In the genomic region with DNA sequence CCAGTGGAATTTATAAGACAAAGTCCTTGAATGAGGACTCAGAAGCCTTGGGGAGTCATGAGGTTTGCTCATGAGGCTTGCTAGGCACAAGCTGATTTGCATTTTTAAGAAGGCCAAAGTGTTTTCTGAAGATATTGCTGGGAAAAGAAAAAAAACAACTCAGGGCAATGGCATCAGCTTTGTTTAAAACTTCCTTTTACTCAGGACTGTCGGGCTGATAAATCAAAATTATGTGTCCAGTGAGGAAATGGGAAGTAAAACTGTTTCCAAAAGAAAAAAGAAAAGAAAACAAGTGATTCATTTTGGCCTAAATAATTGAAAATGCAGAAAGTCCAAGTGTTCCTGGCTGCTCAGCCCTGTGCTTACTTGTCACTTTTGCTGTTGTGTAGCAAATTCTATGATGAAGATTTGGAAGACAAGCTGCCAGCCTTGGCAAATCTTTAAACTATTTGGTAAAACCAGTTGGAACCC, we compare ENCODE assay signal across 14 cellular contexts.
DNase-seq lines count a peak whose midpoint lies in the region; ATAC-seq, FAIRE-seq and TF ChIP-seq lines count a peak whose summit lies in the region.
"Had no signal": no experiment of that assay in that cellular context is flagged by ENCODE, and none has a peak within 500 bp of the region (broad histone marks: within the 10 kb centered on the region; RNA-seq: fewer than 3 reads in every experiment).

No MANE protein-coding gene starts in this region.

- peak; percentile 72 for FAIRE-seq in endothelial cell of umbilical vein (lab: Jason Lieb, UNC)

- dilution Hi-C loops in endothelial cell of umbilical vein (cut with MboI; ENCODE audit: extremely low pct_ligation_motif_present, low sequenced_read_pairs) = no loop called here

- CTCF ChIA-PET in endothelial cell of umbilical vein (lab: Charles Lee) = interaction anchor here (0.7 to 2.2 kb wide), 9 partner anchors 12 to 286 kb away, joined by 3 to 9 read pairs (median 4); no protein-coding TSS in a partner anchor

- intact Hi-C loops in endothelial cell of umbilical vein (cut with micrococcal nuclease) = loop anchor here (1.0 to 10.0 kb wide), 2 partner anchors 129 to 253 kb away; no protein-coding TSS in a partner anchor

- TF ChIP-seq EP300 in suprapubic skin (IDR thresholded peaks at IDR 0.05) = no peak

- peaks cover 17% of the 10 kb centered on the region for H3K27me3 Mint-ChIP-seq in activated naive CD8-positive, alpha-beta T cell treated with anti-CD3 and anti-CD28 coated beads for 36 hours

- H3K9me3 ChIP-seq in GM23248 (ENCODE audit: low read depth) = no peaks in the 10 kb centered on the region
- H3K9me3 ChIP-seq in endothelial cell of umbilical vein (replicated peaks; ENCODE audit: control insufficient read depth, insufficient read depth, low read length) = no peaks in the 10 kb centered on the region
- no peaks in the 10 kb centered on the region for H3K9me3 ChIP-seq in suprapubic skin
- H3K9me3 ChIP-seq: uterus had no signal

- peaks cover 20% of the 10 kb centered on the region for H3F3A ChIP-seq in GM23248 (ENCODE audit: insufficient read depth)

- in situ Hi-C loops in GM23248 (cut with MboI) = no loop called here

- peak; percentile 43 for DNase-seq in GM23248
- peak; percentile 94 for DNase-seq in endothelial cell of umbilical vein (ENCODE audit: low read depth, low spot score)
- DNase-seq in lung microvascular endothelial cell (ENCODE audit: low read depth in 2 of 2) = peak; percentile 13 to 57
- DNase-seq in suprapubic skin (ENCODE audit: low spot score in 2 of 2) = peak in 1 of 2 donors; percentile 62
- no peak for DNase-seq in activated naive CD8-positive, alpha-beta T cell treated with anti-CD3 and anti-CD28 coated beads for 36 hours
- DNase-seq: activated CD4-positive, alpha-beta T cell treated with anti-CD3 and anti-CD28 coated beads, Interleukin-2, amount 50 U/mL, for 4 hours; NCI-H2029 treated with DMSO at 0.1 percent for 48 hours; NCI-H774; stimulated activated CD4-positive, alpha-beta T cell treated with anti-CD3 and anti-CD28 coated beads, Interleukin-4, amount 100 ng/mL, for 24 hours; uterus had no signal

- no peaks in the 10 kb centered on the region for H3K9me2 ChIP-seq in GM23248 (ENCODE audit: insufficient read depth)

- no peak overlapping the region for H3K4me3 Mint-ChIP-seq in activated naive CD8-positive, alpha-beta T cell treated with anti-CD3 and anti-CD28 coated beads for 36 hours
- H3K4me3 Mint-ChIP-seq: activated T-helper 17 cell treated with anti-CD3 and anti-CD28 coated beads, Interleukin-2, amount 50 U/mL, for 72 hours; stimulated activated effector memory CD8-positive, alpha-beta T cell treated with anti-CD3 and anti-CD28 coated beads, Interleukin-12 subunit alpha, Interleukin-12 subunit beta, amount 100 ng/mL, for 72 hours had no signal

- H3K27me3 ChIP-seq in GM23248 (replicated peaks; ENCODE audit: insufficient read depth) (no peaks in the 10 kb centered on the region), endothelial cell of umbilical vein (ENCODE audit: control insufficient read depth in 2 of 2, insufficient read depth in 2 of 2, low read length in 2 of 2) (no peaks in the 10 kb centered on the region), suprapubic skin (no peaks in the 10 kb centered on the region)
- H3K27me3 ChIP-seq: uterus had no signal

- no TSS peak for BruUV-seq in endothelial cell of umbilical vein (replicated peaks; lab: Mats Ljungman, UMichigan)

- no peaks in the 10 kb centered on the region for H3K4me1 Mint-ChIP-seq in activated naive CD8-positive, alpha-beta T cell treated with anti-CD3 and anti-CD28 coated beads for 36 hours
- H3K4me1 Mint-ChIP-seq: activated T-helper 17 cell treated with anti-CD3 and anti-CD28 coated beads, Interleukin-2, amount 50 U/mL, for 72 hours; stimulated activated effector memory CD8-positive, alpha-beta T cell treated with anti-CD3 and anti-CD28 coated beads, Interleukin-12 subunit alpha, Interleukin-12 subunit beta, amount 100 ng/mL, for 72 hours had no signal

- H3K4me3 ChIP-seq in GM23248 (no peak overlapping the region), endothelial cell of umbilical vein (replicated peaks in 1 of 3; ENCODE audit: insufficient read depth in 1 of 3, low read depth in 1 of 3, low read length in 3 of 3) (no peak overlapping the region), suprapubic skin (no peak overlapping the region)
- H3K4me3 ChIP-seq: uterus had no signal

- H3K27ac ChIP-seq in GM23248 = no peak overlapping the region
- H3K27ac ChIP-seq in endothelial cell of umbilical vein (ENCODE audit: insufficient read depth, low read depth, low read length) = peak overlapping the region; percentile 34
- H3K27ac ChIP-seq in suprapubic skin = peak overlapping the region; percentile 14

- WGBS in GM23248 (ENCODE audit: low coverage in 1 of 2, low lambda C conversion rate in 2 of 2, missing lambda C conversion rate in 2 of 2), 2 experiments = 11 to 14% methylated on average over 1 of the region's 1 CpG
- 44% methylated on average over 1 of the region's 1 CpG for WGBS in suprapubic skin

- TF ChIP-seq CTCF in endothelial cell of umbilical vein (IDR thresholded peaks at IDR 0.05; ENCODE audit: extremely low read depth in 1 of 2, insufficient read depth in 1 of 2, low read depth in 1 of 2, low read length in 2 of 2) (no peak), suprapubic skin (IDR thresholded peaks at IDR 0.05) (no peak)

- H3K27ac Mint-ChIP-seq in activated naive CD8-positive, alpha-beta T cell treated with anti-CD3 and anti-CD28 coated beads for 36 hours = no peak overlapping the region
- H3K27ac Mint-ChIP-seq: activated T-helper 17 cell treated with anti-CD3 and anti-CD28 coated beads, Interleukin-2, amount 50 U/mL, for 72 hours; stimulated activated effector memory CD8-positive, alpha-beta T cell treated with anti-CD3 and anti-CD28 coated beads, Interleukin-12 subunit alpha, Interleukin-12 subunit beta, amount 100 ng/mL, for 72 hours had no signal

- H3K9me3 Mint-ChIP-seq in activated naive CD8-positive, alpha-beta T cell treated with anti-CD3 and anti-CD28 coated beads for 36 hours = peaks cover 1% of the 10 kb centered on the region
- H3K9me3 Mint-ChIP-seq: activated T-helper 17 cell treated with anti-CD3 and anti-CD28 coated beads, Interleukin-2, amount 50 U/mL, for 72 hours had no signal

- H3K4me2 ChIP-seq in GM23248 (ENCODE audit: unreplicated experiment) = peak overlapping the region; percentile 29
- peak overlapping the region; percentile 35 for H3K4me2 ChIP-seq in endothelial cell of umbilical vein (ENCODE audit: insufficient read depth, low read length)

- no peaks in the 10 kb centered on the region for H3K36me3 Mint-ChIP-seq in activated naive CD8-positive, alpha-beta T cell treated with anti-CD3 and anti-CD28 coated beads for 36 hours
- H3K36me3 Mint-ChIP-seq: stimulated activated effector memory CD8-positive, alpha-beta T cell treated with anti-CD3 and anti-CD28 coated beads, Interleukin-12 subunit alpha, Interleukin-12 subunit beta, amount 100 ng/mL, for 72 hours had no signal

- H3K9ac ChIP-seq in GM23248 (no peak overlapping the region), endothelial cell of umbilical vein (replicated peaks; ENCODE audit: extremely low read depth, insufficient read depth, low read length) (no peak overlapping the region)

- H3K79me2 ChIP-seq in GM23248 (ENCODE audit: insufficient read depth) (no peaks in the 10 kb centered on the region), endothelial cell of umbilical vein (ENCODE audit: control insufficient read depth, insufficient read depth, low read length) (no peaks in the 10 kb centered on the region)

- TF ChIP-seq POLR2A in endothelial cell of umbilical vein (IDR thresholded peaks at IDR 0.05; ENCODE audit: low read depth, low read length) (peak; percentile 27), suprapubic skin (IDR thresholded peaks at IDR 0.05) (no peak)

- H3K36me3 ChIP-seq in GM23248 (ENCODE audit: low read depth) (no peaks in the 10 kb centered on the region), endothelial cell of umbilical vein (ENCODE audit: control insufficient read depth in 2 of 2, extremely low read depth in 1 of 2, insufficient read depth in 2 of 2, low read length in 2 of 2) (no peaks in the 10 kb centered on the region), suprapubic skin (no peaks in the 10 kb centered on the region)
- H3K36me3 ChIP-seq: uterus had no signal

- H3K9me1 ChIP-seq in endothelial cell of umbilical vein (replicated peaks; ENCODE audit: control insufficient read depth, extremely low read depth, insufficient read depth, low read length) = no peaks in the 10 kb centered on the region

- POLR2A ChIA-PET in endothelial cell of umbilical vein (lab: Charles Lee) = no interaction called here

- ATAC-seq in GM18520 (IDR thresholded peaks at IDR 0.05; ENCODE audit: unreplicated experiment) (no peak), GM18517 (IDR thresholded peaks at IDR 0.05; ENCODE audit: unreplicated experiment) (no peak)
- ATAC-seq: activated T-helper 17 cell treated with anti-CD3 and anti-CD28 coated beads, Interleukin-2, amount 50 U/mL, for 72 hours; stimulated activated effector memory CD8-positive, alpha-beta T cell treated with anti-CD3 and anti-CD28 coated beads, Interleukin-12 subunit alpha, Interleukin-12 subunit beta, amount 100 ng/mL, for 72 hours had no signal

- H3K4me1 ChIP-seq in GM23248 (ENCODE audit: insufficient read depth) = peaks cover 27% of the 10 kb centered on the region
- H3K4me1 ChIP-seq in endothelial cell of umbilical vein (ENCODE audit: control insufficient read depth, extremely low read depth, insufficient read depth, low read length) = peaks cover 40% of the 10 kb centered on the region
- peaks cover 14% of the 10 kb centered on the region for H3K4me1 ChIP-seq in suprapubic skin

- H4K20me1 ChIP-seq in GM23248 (ENCODE audit: insufficient read depth) = no peaks in the 10 kb centered on the region
- H4K20me1 ChIP-seq in endothelial cell of umbilical vein (replicated peaks; ENCODE audit: control insufficient read depth, extremely low read depth, insufficient read depth, low read length) = no peaks in the 10 kb centered on the region

- H2AFZ ChIP-seq in GM23248 = peak overlapping the region; percentile 34
- peak overlapping the region; percentile 57 for H2AFZ ChIP-seq in endothelial cell of umbilical vein (ENCODE audit: low read depth, low read length)

TF ChIP-seq in endothelial cell of umbilical vein, 7 proteins besides CTCF, POLR2A, EP300 and RAD21 (continues in another document):
- TF ChIP-seq MYC (IDR thresholded peaks at IDR 0.05; ENCODE audit: low read depth, low read length) (no peak), FOS (IDR thresholded peaks at IDR 0.05; ENCODE audit: borderline replicate concordance, insufficient read depth, low read length) (peak; percentile 65), POLR2AphosphoS5 (IDR thresholded peaks at IDR 0.05; ENCODE audit: insufficient read depth, low read depth, low read length) (peak; percentile 17), JUN (IDR thresholded peaks at IDR 0.05; ENCODE audit: borderline replicate concordance, insufficient read depth, insufficient read length, low read depth) (peak; percentile 46), EZH2 (IDR thresholded peaks at IDR 0.05; ENCODE audit: borderline replicate concordance, low read depth, low read length, severe bottlenecking) (no peak)
- TF ChIP-seq, protein P1, sequence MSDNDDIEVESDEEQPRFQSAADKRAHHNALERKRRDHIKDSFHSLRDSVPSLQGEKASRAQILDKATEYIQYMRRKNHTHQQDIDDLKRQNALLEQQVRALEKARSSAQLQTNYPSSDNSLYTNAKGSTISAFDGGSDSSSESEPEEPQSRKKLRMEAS (IDR thresholded peaks at IDR 0.05; ENCODE audit: insufficient read depth, insufficient read length) = no peak
